ENCODE assay signal across 1 cellular context in genomic region chr10:15168296-15168780, GRCh38.
A peak's percentile ranks its signal among the peaks of the same experiment; 100 is the strongest.
TF ChIP-seq lines count a peak whose summit lies in the region.

Gene NMT2 (minus strand): TSS chr10:15168693. CDS start chr10:15168612, 81 bp downstream.

TF ChIP-seq in HEK293, 187 proteins besides CTCF, POLR2A, EP300 and RAD21 (continued from another document and continues in another):
- TF ChIP-seq ZNF792 (tag by site-specific recombination; IDR thresholded peaks at IDR 0.05) (no peak), ZNF37A (tag by site-specific recombination; IDR thresholded peaks at IDR 0.05) (no peak), SP3 (tag by site-specific recombination; IDR thresholded peaks at IDR 0.05) (peak; percentile 55), ZNF518A (tag by site-specific recombination; conservative IDR thresholded peaks at IDR 0.05; ENCODE audit: low read depth) (no peak), ZNF404 (tag by site-specific recombination; IDR thresholded peaks at IDR 0.05) (no peak), ZNF513 (tag by site-specific recombination; IDR thresholded peaks at IDR 0.05) (no peak), HOXC10 (CRISPR knock-in tag; IDR thresholded peaks at IDR 0.05) (no peak), ZNF214 (tag by site-specific recombination; IDR thresholded peaks at IDR 0.05; ENCODE audit: borderline replicate concordance) (no peak), WT1 (tag by site-specific recombination; IDR thresholded peaks at IDR 0.05) (no peak), ZNF335 (tag by site-specific recombination; conservative IDR thresholded peaks at IDR 0.05) (no peak), GLIS1 (tag by site-specific recombination; IDR thresholded peaks at IDR 0.05) (no peak), ZNF239 (tag by site-specific recombination; IDR thresholded peaks at IDR 0.05) (no peak), ZNF274 (IDR thresholded peaks at IDR 0.05; ENCODE audit: low read length) (no peak), ZNF274 (tag by site-specific recombination; IDR thresholded peaks at IDR 0.05; ENCODE audit: borderline replicate concordance) (no peak), ZNF660 (tag by site-specific recombination; IDR thresholded peaks at IDR 0.05) (0 out of 2 replicates have a peak, but pooled peaks have one; percentile 35), INSM2 (tag by site-specific recombination; IDR thresholded peaks at IDR 0.05) (no peak), SALL2 (tag by site-specific recombination; IDR thresholded peaks at IDR 0.05; ENCODE audit: borderline replicate concordance) (no peak), TRIM28 (IDR thresholded peaks at IDR 0.05; ENCODE audit: borderline replicate concordance, low read length) (no peak), ZNF560 (tag by site-specific recombination; IDR thresholded peaks at IDR 0.05; ENCODE audit: borderline replicate concordance) (no peak), KLF17 (tag by site-specific recombination; IDR thresholded peaks at IDR 0.05) (peak; percentile 69; the same call in 1 of the 2 replicates), ZSCAN16 (tag by site-specific recombination; IDR thresholded peaks at IDR 0.05) (no peak), ZNF362 (tag by site-specific recombination; IDR thresholded peaks at IDR 0.05) (no peak), ZNF521 (tag by site-specific recombination; IDR thresholded peaks at IDR 0.05) (no peak), ZNF175 (tag by site-specific recombination; IDR thresholded peaks at IDR 0.05) (no peak), ZNF629 (tag by site-specific recombination; IDR thresholded peaks at IDR 0.05) (no peak), ZNF639 (tag by site-specific recombination; IDR thresholded peaks at IDR 0.05) (no peak), ZNF133 (tag by site-specific recombination; IDR thresholded peaks at IDR 0.05) (no peak), SP2 (tag by site-specific recombination; IDR thresholded peaks at IDR 0.05) (peak; percentile 31; the same call in 1 of the 2 replicates), ZNF561 (tag by site-specific recombination; IDR thresholded peaks at IDR 0.05; ENCODE audit: borderline replicate concordance) (no peak), ZNF785 (tag by site-specific recombination; IDR thresholded peaks at IDR 0.05) (no peak), ZNF184 (tag by site-specific recombination; IDR thresholded peaks at IDR 0.05) (no peak), IKZF3 (tag by site-specific recombination; IDR thresholded peaks at IDR 0.05) (0 out of 2 replicates have a peak, but pooled peaks have one; percentile 36), ZBTB11 (tag by site-specific recombination; conservative IDR thresholded peaks at IDR 0.05; ENCODE audit: low read depth) (no peak), RBAK (tag by site-specific recombination; IDR thresholded peaks at IDR 0.05) (no peak), ZNF155 (tag by site-specific recombination; IDR thresholded peaks at IDR 0.05) (no peak), ZNF704 (tag by site-specific recombination; IDR thresholded peaks at IDR 0.05) (no peak), SP7 (tag by site-specific recombination; IDR thresholded peaks at IDR 0.05) (peak; percentile 72; the same call in 1 of the 2 replicates), ZFP3 (tag by site-specific recombination; IDR thresholded peaks at IDR 0.05; ENCODE audit: low read depth) (no peak), KLF8 (tag by site-specific recombination; IDR thresholded peaks at IDR 0.05) (no peak; the same call in 1 of the 2 replicates), ZNF394 (tag by site-specific recombination; IDR thresholded peaks at IDR 0.05; ENCODE audit: borderline replicate concordance) (no peak), REPIN1 (tag by site-specific recombination; IDR thresholded peaks at IDR 0.05; ENCODE audit: low read depth) (peak; percentile 51; the same call in 1 of the 2 replicates), ZNF221 (tag by site-specific recombination; IDR thresholded peaks at IDR 0.05; ENCODE audit: borderline replicate concordance) (no peak), ZNF664 (tag by site-specific recombination; IDR thresholded peaks at IDR 0.05) (no peak), ZSCAN4 (tag by site-specific recombination; IDR thresholded peaks at IDR 0.05) (no peak), ZNF10 (tag by site-specific recombination; IDR thresholded peaks at IDR 0.05) (no peak), ZNF138 (tag by site-specific recombination; IDR thresholded peaks at IDR 0.05; ENCODE audit: borderline replicate concordance) (no peak), ZEB2 (tag by site-specific recombination; IDR thresholded peaks at IDR 0.05) (peak; percentile 61), GFI1B (tag by site-specific recombination; IDR thresholded peaks at IDR 0.05) (no peak), ZBTB21 (tag by site-specific recombination; IDR thresholded peaks at IDR 0.05) (no peak), ZNF501 (tag by site-specific recombination; IDR thresholded peaks at IDR 0.05) (0 out of 2 replicates have a peak, but pooled peaks have one; percentile 20), MYNN (tag by site-specific recombination; IDR thresholded peaks at IDR 0.05; ENCODE audit: borderline replicate concordance) (no peak)
